Comparison of ENCODE assay signal across 8 cellular contexts in genomic region chr9:105694848-105695581, GRCh38. TPM values are rescaled to one million over a fixed set of nuclear protein-coding genes. Genes with fewer than 3 reads are reported as not detected.
DNase-seq lines count a peak whose midpoint lies in the region; ATAC-seq and TF ChIP-seq lines count a peak whose summit lies in the region.

No MANE protein-coding gene starts in this region.

- H2AFZ ChIP-seq in IMR-90 (replicated peaks; ENCODE audit: low read length, poor library complexity): peak overlapping the region; percentile 97

- no peaks in the 10 kb centered on the region for H3K9me3 ChIP-seq in IMR-90 (ENCODE audit: control insufficient read depth, insufficient read depth, low read length)
- H3K9me3 ChIP-seq in right atrium auricular region: no peaks in the 10 kb centered on the region
- H3K9me3 ChIP-seq in prostate gland: no peaks in the 10 kb centered on the region
- no peaks in the 10 kb centered on the region for H3K9me3 ChIP-seq in vagina

- no peak overlapping the region for H3K18ac ChIP-seq in IMR-90 (ENCODE audit: low read depth, low read length)

- H2BK120ac ChIP-seq in IMR-90 (ENCODE audit: low read depth, low read length): no peak overlapping the region

- H4K20me1 ChIP-seq in IMR-90 (ENCODE audit: insufficient read depth, low read length): no peaks in the 10 kb centered on the region

- no TSS peak for BruUV-seq in IMR-90 (replicated peaks; lab: Mats Ljungman, UMichigan)

- H2AK9ac ChIP-seq in IMR-90 (replicated peaks; ENCODE audit: low read depth, low read length, poor library complexity): no peak overlapping the region

- TF ChIP-seq RAD21 in IMR-90 (IDR thresholded peaks at IDR 0.05; ENCODE audit: low read length): no peak

- no peaks in the 10 kb centered on the region for H3K79me1 ChIP-seq in IMR-90 (ENCODE audit: low read depth in 1 of 2, low read length in 2 of 2)

- H4K5ac ChIP-seq in IMR-90 (ENCODE audit: low read depth, low read length): no peak overlapping the region

- H3K14ac ChIP-seq in IMR-90 (replicated peaks; ENCODE audit: low read depth, low read length): no peak overlapping the region

- WGBS in IMR-90 (ENCODE audit: extremely low coverage in 2 of 2, insufficient read length in 1 of 2), 2 experiments: 5% methylated on average over 8 of the region's 42 CpGs; no CpG with 5 or more reads in 1 of the 2 experiments
- 1% methylated on average over 41 to 42 of the region's 42 CpGs for WGBS in adipose tissue, 3 donors
- WGBS in prostate gland: 3% methylated on average over 37 of the region's 42 CpGs

- peak overlapping the region; percentile 41; the same call in 1 of the 2 replicates for H3K23ac ChIP-seq in IMR-90 (ENCODE audit: low read depth, low read length)

- H2BK15ac ChIP-seq in IMR-90 (ENCODE audit: low read depth, low read length): no peak overlapping the region

- H3K27me3 ChIP-seq in IMR-90 (ENCODE audit: control insufficient read depth, insufficient read depth, low read length) (peaks cover 9% of the 10 kb centered on the region), right atrium auricular region (no peaks in the 10 kb centered on the region), prostate gland (replicated peaks; ENCODE audit: insufficient read depth) (no peaks in the 10 kb centered on the region), vagina (no peaks in the 10 kb centered on the region)

- POLR2A ChIA-PET in IMR-90 (lab: Charles Lee; ENCODE audit: unreplicated experiment): no interaction called here

- TF ChIP-seq POLR2A in IMR-90 (IDR thresholded peaks at IDR 0.05; ENCODE audit: low read depth, low read length) (no peak), prostate gland (IDR thresholded peaks at IDR 0.05) (peak; percentile 46), vagina (IDR thresholded peaks at IDR 0.05) (no peak)

- H3K36me3 ChIP-seq in IMR-90 (ENCODE audit: control insufficient read depth, insufficient read depth, low read length) (no peaks in the 10 kb centered on the region), right atrium auricular region (no peaks in the 10 kb centered on the region), prostate gland (no peaks in the 10 kb centered on the region), vagina (no peaks in the 10 kb centered on the region)

- no peak overlapping the region for H2BK20ac ChIP-seq in IMR-90 (ENCODE audit: low read depth, low read length)

- H4K8ac ChIP-seq in IMR-90 (ENCODE audit: low read depth in 2 of 2, low read length in 2 of 2): 0 out of 4 replicates have a peak overlapping the region, but pooled peaks of 1 of the 2 experiments have one; percentile 62

- H3K27ac ChIP-seq in IMR-90 (ENCODE audit: insufficient read depth, low read length) (no peak overlapping the region; the same call in 1 of the 2 replicates), adipose tissue (ENCODE audit: low read depth, low read length) (peak overlapping the region; percentile 23), right atrium auricular region (peak overlapping the region; percentile 92), prostate gland (peak overlapping the region; percentile 71), vagina (peak overlapping the region; percentile 79)

- H3K4me3 ChIP-seq in IMR-90 (ENCODE audit: insufficient read depth, low read depth, low read length): peak overlapping the region; percentile 98
- H3K4me3 ChIP-seq in right atrium auricular region: peak overlapping the region; percentile 78 to 82
- peak overlapping the region; percentile 70 to 81 for H3K4me3 ChIP-seq in prostate gland
- H3K4me3 ChIP-seq in vagina: peak overlapping the region; percentile 80

- in situ Hi-C loops in IMR-90 (cut with MboI; ENCODE audit: low sequenced_read_pairs): no loop called here

- ATAC-seq in GM21717 (IDR thresholded peaks at IDR 0.05; ENCODE audit: unreplicated experiment) (peak; percentile 58), IMR-90 (ENCODE audit: low read depth) (peak; percentile 76)

- H3K56ac ChIP-seq in IMR-90 (ENCODE audit: extremely low read depth, insufficient read depth, low read length): no peak overlapping the region

- peak overlapping the region; percentile 92 for H3K4me2 ChIP-seq in IMR-90 (ENCODE audit: low read depth, low read length)

- dilution Hi-C loops in IMR-90 (cut with HindIII; ENCODE audit: low sequenced_read_pairs, unreplicated experiment): no loop called here

- no peak for TF ChIP-seq CTCF in IMR-90 (conservative IDR thresholded peaks at IDR 0.05; ENCODE audit: low read depth, low read length)
- peak in 1 of 2 donors; percentile 40 for TF ChIP-seq CTCF in right atrium auricular region (IDR thresholded peaks at IDR 0.05)
- TF ChIP-seq CTCF in prostate gland (IDR thresholded peaks at IDR 0.05): no peak
- TF ChIP-seq CTCF in vagina (IDR thresholded peaks at IDR 0.05): no peak

- H2AK5ac ChIP-seq in IMR-90 (ENCODE audit: low read depth, low read length): no peak overlapping the region

- H3K4me1 ChIP-seq in IMR-90 (ENCODE audit: control insufficient read depth, insufficient read depth, low read length): no peaks in the 10 kb centered on the region
- H3K4me1 ChIP-seq in right atrium auricular region: peaks cover 0 to 30% of the 10 kb centered on the region in 2 donors
- H3K4me1 ChIP-seq in prostate gland (replicated peaks): no peaks in the 10 kb centered on the region
- peaks cover 9% of the 10 kb centered on the region for H3K4me1 ChIP-seq in vagina

- H2BK5ac ChIP-seq in IMR-90 (ENCODE audit: low read depth, low read length, poor library complexity, severe bottlenecking): no peak overlapping the region

- H4K91ac ChIP-seq in IMR-90 (ENCODE audit: insufficient read depth, low read depth, low read length): no peak overlapping the region

- intact Hi-C loops in IMR-90 (cut with micrococcal nuclease) (loop anchor here (2.0 kb wide), 1 partner anchor 268 kb away; no protein-coding TSS in a partner anchor), prostate gland (cut with DNase I) (no loop called here), vagina (cut with DNase I) (no loop called here)

- H3K9me1 ChIP-seq in IMR-90 (ENCODE audit: insufficient read depth, low read length): no peaks in the 10 kb centered on the region

- peak overlapping the region; percentile 32 for H3K9ac ChIP-seq in IMR-90 (ENCODE audit: low read depth, low read length)

- CTCF ChIA-PET in IMR-90 (lab: Yijun Ruan, JAX): interaction anchor here (1.0 kb wide), 1 partner anchor 23 kb away, joined by 3 read pairs; no protein-coding TSS in a partner anchor

- no peak overlapping the region for H3K4ac ChIP-seq in IMR-90 (ENCODE audit: low read depth, low read length)

- DNase-seq in EH (ENCODE audit: low read depth) (peak; percentile 52), IMR-90 (peak; percentile 37), SW480 (ENCODE audit: low spot score) (peak; percentile 75), right atrium auricular region (ENCODE audit: low spot score) (peak; percentile 73), prostate gland (ENCODE audit: low spot score) (peak; percentile 65), vagina (ENCODE audit: extremely low spot score in 2 of 2) (no peak)

TF ChIP-seq in IMR-90, 13 proteins besides CTCF, POLR2A, EP300 and RAD21:
- TF ChIP-seq RFX5 (IDR thresholded peaks at IDR 0.05; ENCODE audit: low read depth, low read length) (no peak), MXI1 (IDR thresholded peaks at IDR 0.05; ENCODE audit: borderline replicate concordance, low read depth, low read length) (no peak), RCOR1 (IDR thresholded peaks at IDR 0.05; ENCODE audit: insufficient replicate concordance, low read length) (no peak), BHLHE40 (IDR thresholded peaks at IDR 0.05; ENCODE audit: low read depth, low read length) (peak; percentile 34; the same call in 1 of the 2 replicates)
TF ChIP-seq in IMR-90: peak in this region for 1.

RNA-seq across cellular contexts. Expression of gene TMEM38B, which starts 0.7 kb away (rescaled TPM):
- total RNA-seq in IMR-90 (2012; rRNA removed) (11.5 and 12.5 TPM in 2 replicates), right atrium auricular region (10 to 100 TPM; 38.1 to 56.7 TPM), prostate gland (10 to 100 TPM; 14.4 to 14.9 TPM), vagina (30.4 TPM)
- polyA plus RNA-seq in IMR-90 (2012; rRNA removed) (3.3 and 3.4 TPM in 2 replicates), adipose tissue (1 to 10 TPM; 3.1 to 4.8 (median 3.2) TPM)
- 1.3 and 2.0 TPM in 2 replicates for polyA plus RNA-seq in IMR-90 (2012; cell fraction: cytosol; rRNA removed)
- polyA plus RNA-seq in IMR-90 (2012; cell fraction: nucleus; rRNA removed; ENCODE audit: low replicate concordance): 0.39 and 1.9 TPM in 2 replicates

RNA-seq across cellular contexts. Expression of gene TAL2, which starts 32.8 kb away (rescaled TPM):
- total RNA-seq in IMR-90 (2012; rRNA removed): not detected in 2 replicates
- polyA plus RNA-seq in IMR-90 (2012; rRNA removed): 0.26 TPM in 1 of 2 replicates, not detected in the other
- not detected in 2 replicates for polyA plus RNA-seq in IMR-90 (2012; cell fraction: cytosol; rRNA removed)
- polyA plus RNA-seq in IMR-90 (2012; cell fraction: nucleus; rRNA removed; ENCODE audit: low replicate concordance): 0.26 and 0.49 TPM in 2 replicates
- not detected for polyA plus RNA-seq in adipose tissue
- not detected for total RNA-seq in right atrium auricular region
- total RNA-seq in prostate gland: not detected
- total RNA-seq in vagina: not detected

Comparison
In these comparisons a context has a peak if more than half of its experiments do, and no peak if none do; other contexts are left out.
1. DNase-seq: peak in EH (single experiment), IMR-90 (single experiment), SW480 (single experiment), right atrium auricular region (single experiment) and prostate gland (single experiment); none in vagina (0 of 2).
2. Peak in every context shown above with its lines, with median percentiles within 50 percentile points of each other: H3K4me3 ChIP-seq.